ENCODE assay signal across 11 cellular contexts in genomic region chr15:41936155-41936554, GRCh38. TPM values are rescaled to one million over a fixed set of nuclear protein-coding genes. Genes with fewer than 3 reads are reported as not detected.
A peak's percentile ranks its signal among the peaks of the same experiment; 100 is the strongest.
DNase-seq lines count a peak whose midpoint lies in the region; ATAC-seq and TF ChIP-seq lines count a peak whose summit lies in the region.
"Had no signal": no experiment of that assay in that cellular context is flagged by ENCODE, and none has a peak within 500 bp of the region (broad histone marks: within the 10 kb centered on the region; RNA-seq: fewer than 3 reads in every experiment).

No MANE protein-coding gene starts in this region.

- H3K4ac ChIP-seq in mesendoderm (ENCODE audit: low read depth, low read length), result no peak overlapping the region

- no peak for TF ChIP-seq RAD21 in liver (IDR thresholded peaks at IDR 0.05)

- H4K5ac ChIP-seq in mesendoderm (ENCODE audit: low read length), result no peak overlapping the region

- no peak overlapping the region for H3K4me2 ChIP-seq in mesendoderm (ENCODE audit: low read length)
- H3K4me2 ChIP-seq: GM23338 had no signal

- no peak overlapping the region for H3K4me3 Mint-ChIP-seq in activated CD8-positive, alpha-beta T cell treated with anti-CD3 and anti-CD28 coated beads, Interleukin-2, amount 10 ng/mL, durations not matched to agents 7 days and 5 days
- H3K4me3 Mint-ChIP-seq: GM23338 had no signal

- no peak overlapping the region for H2BK15ac ChIP-seq in mesendoderm (replicated peaks; ENCODE audit: low read depth)

- H3K4me3 ChIP-seq in heart left ventricle (peak overlapping the region in 1 of 12 donors; percentile 7), right cardiac atrium (ENCODE audit: low read length) (no peak overlapping the region), liver (ENCODE audit: low read depth in 1 of 3, low read length in 3 of 3) (no peak overlapping the region), subcutaneous abdominal adipose tissue (ENCODE audit: low read depth in 1 of 5, low read length in 5 of 5) (no peak overlapping the region), mesendoderm (ENCODE audit: low read length) (no peak overlapping the region), prostate gland (no peak overlapping the region)
- H3K4me3 ChIP-seq: cardiac muscle cell, GM23338 had no signal

- H3K4me1 Mint-ChIP-seq in activated CD8-positive, alpha-beta T cell treated with anti-CD3 and anti-CD28 coated beads, Interleukin-2, amount 10 ng/mL, durations not matched to agents 7 days and 5 days (ENCODE audit: low read depth), result peaks cover 61% of the 10 kb centered on the region

- POLR2A ChIA-PET in activated CD8-positive, alpha-beta T cell treated with anti-CD3 and anti-CD28 coated beads, Interleukin-2, amount 10 ng/mL, durations not matched to agents 7 days and 5 days (lab: Charles Lee), result interaction anchor here (1.4 to 3.7 kb wide), 2 partner anchors 36 to 41 kb away, joined by 5 to 45 read pairs; partner anchors contain the start of gene EHD4

- H3K27me3 ChIP-seq in heart left ventricle (no peaks in the 10 kb centered on the region), right cardiac atrium (ENCODE audit: control insufficient read depth, insufficient read depth) (no peaks in the 10 kb centered on the region), liver (ENCODE audit: control insufficient read depth in 4 of 4, insufficient read depth in 4 of 4, low read length in 3 of 4) (no peaks in the 10 kb centered on the region), subcutaneous abdominal adipose tissue (ENCODE audit: control insufficient read depth in 5 of 5, insufficient read depth in 4 of 5, low read length in 5 of 5) (no peaks in the 10 kb centered on the region), mesendoderm (ENCODE audit: insufficient read depth, low read length, poor library complexity) (no peaks in the 10 kb centered on the region), prostate gland (replicated peaks; ENCODE audit: insufficient read depth) (no peaks in the 10 kb centered on the region)
- H3K27me3 ChIP-seq: cardiac muscle cell had no signal

- H3K9ac ChIP-seq in liver (ENCODE audit: low read depth in 1 of 2, low read length in 2 of 2) (no peak overlapping the region), subcutaneous abdominal adipose tissue (ENCODE audit: low read length in 5 of 5) (peak overlapping the region in 1 of 5 donors; percentile 26), mesendoderm (ENCODE audit: low read length) (no peak overlapping the region)

- H3K9me3 ChIP-seq in heart left ventricle (no peaks in the 10 kb centered on the region), right cardiac atrium (ENCODE audit: control insufficient read depth, low read length) (no peaks in the 10 kb centered on the region), liver (ENCODE audit: control insufficient read depth in 4 of 4, low read length in 3 of 4) (no peaks in the 10 kb centered on the region), subcutaneous abdominal adipose tissue (ENCODE audit: control insufficient read depth in 5 of 5, low read length in 5 of 5) (no peaks in the 10 kb centered on the region), prostate gland (no peaks in the 10 kb centered on the region)

- H2AK5ac ChIP-seq in mesendoderm (ENCODE audit: low read length), result no peak overlapping the region

- CTCF ChIA-PET in activated CD8-positive, alpha-beta T cell treated with anti-CD3 and anti-CD28 coated beads, Interleukin-2, amount 10 ng/mL, durations not matched to agents 7 days and 5 days (lab: Charles Lee), result interaction anchor here (0.8 to 4.3 kb wide), 14 partner anchors 11 to 351 kb away, joined by 3 to 45 read pairs (median 6); partner anchors contain the start of genes EHD4, JMJD7 and MAPKBP1

- TF ChIP-seq CTCF in heart left ventricle (IDR thresholded peaks at IDR 0.05) (no peak), liver (IDR thresholded peaks at IDR 0.05; ENCODE audit: low read depth, low read length, missing input control) (no peak), prostate gland (IDR thresholded peaks at IDR 0.05) (no peak)

- peaks cover 4% of the 10 kb centered on the region for H3K79me1 ChIP-seq in mesendoderm (ENCODE audit: low read length)

- intact Hi-C loops in heart left ventricle (cut with DNase I), result no loop called here
- intact Hi-C loops in right cardiac atrium (cut with DNase I), result loop anchor here in 1 of 4 donors (5.0 kb wide), 1 partner anchor 36 kb away; the partner anchor contains the start of gene EHD4
- intact Hi-C loops in prostate gland (cut with DNase I), result no loop called here

- WGBS in heart left ventricle, 4 donors, result 86 to 90% (median 87%) methylated on average over 3 of the region's 3 CpGs
- 89% methylated on average over 3 of the region's 3 CpGs for WGBS in right cardiac atrium
- 90% methylated on average over 3 of the region's 3 CpGs for WGBS in liver
- WGBS in mesendoderm (ENCODE audit: extremely low coverage, insufficient coverage, low lambda C conversion rate), result no CpG with 5 or more reads among the region's 3 CpGs
- WGBS in prostate gland, result 90% methylated on average over 3 of the region's 3 CpGs

- H3K56ac ChIP-seq in mesendoderm (ENCODE audit: low read length), result no peak overlapping the region

- H2BK5ac ChIP-seq in mesendoderm (ENCODE audit: low read length), result no peak overlapping the region

- H3K18ac ChIP-seq in mesendoderm (ENCODE audit: low read length), result no peak overlapping the region

- no peak for TF ChIP-seq POLR2A in heart left ventricle (IDR thresholded peaks at IDR 0.05)
- TF ChIP-seq POLR2A in prostate gland (IDR thresholded peaks at IDR 0.05), result no peak

- H3K27me3 Mint-ChIP-seq in activated CD8-positive, alpha-beta T cell treated with anti-CD3 and anti-CD28 coated beads, Interleukin-2, amount 10 ng/mL, durations not matched to agents 7 days and 5 days (ENCODE audit: low read depth), result no peaks in the 10 kb centered on the region

- H2BK120ac ChIP-seq in mesendoderm (ENCODE audit: low read depth, low read length), result no peak overlapping the region

- H4K8ac ChIP-seq in mesendoderm (ENCODE audit: low read depth, low read length), result no peak overlapping the region

- peaks cover 0 to 39% (median 7%) of the 10 kb centered on the region in 9 donors for H3K36me3 ChIP-seq in heart left ventricle
- peaks cover 0 to 10% (median 5%) of the 10 kb centered on the region in 4 donors for H3K36me3 ChIP-seq in liver (ENCODE audit: control insufficient read depth in 4 of 4, insufficient read depth in 3 of 4, low read depth in 1 of 4, low read length in 3 of 4)
- peaks cover 3 to 14% (median 10%) of the 10 kb centered on the region in 5 donors for H3K36me3 ChIP-seq in subcutaneous abdominal adipose tissue (ENCODE audit: control insufficient read depth in 5 of 5, insufficient read depth in 5 of 5, low read length in 5 of 5)
- H3K36me3 ChIP-seq in mesendoderm (ENCODE audit: control insufficient read depth, insufficient read depth, low read length), result no peaks in the 10 kb centered on the region
- no peaks in the 10 kb centered on the region for H3K36me3 ChIP-seq in prostate gland

- no peak for ATAC-seq in heart left ventricle
- no peak for ATAC-seq in right cardiac atrium
- ATAC-seq in activated CD8-positive, alpha-beta T cell treated with anti-CD3 and anti-CD28 coated beads, Interleukin-2, amount 10 ng/mL, durations not matched to agents 7 days and 5 days, result no peak
- ATAC-seq: GM23338 had no signal

- H3K4me1 ChIP-seq in heart left ventricle (peaks cover 24 to 96% (median 78%) of the 10 kb centered on the region in 12 donors), right cardiac atrium (ENCODE audit: control insufficient read depth, insufficient read depth, low read length) (peaks cover 25% of the 10 kb centered on the region), liver (ENCODE audit: control insufficient read depth in 4 of 4, insufficient read depth in 4 of 4, low read length in 3 of 4) (peaks cover 0 to under 1% (median 0%) of the 10 kb centered on the region in 4 donors), subcutaneous abdominal adipose tissue (ENCODE audit: control insufficient read depth in 5 of 5, insufficient read depth in 5 of 5, low read length in 5 of 5) (peaks cover 22 to 77% (median 48%) of the 10 kb centered on the region in 5 donors), mesendoderm (ENCODE audit: control insufficient read depth, low read depth, low read length) (peaks cover 14% of the 10 kb centered on the region), prostate gland (replicated peaks) (no peaks in the 10 kb centered on the region)

- peaks cover 6% of the 10 kb centered on the region for H3K36me3 Mint-ChIP-seq in activated CD8-positive, alpha-beta T cell treated with anti-CD3 and anti-CD28 coated beads, Interleukin-2, amount 10 ng/mL, durations not matched to agents 7 days and 5 days (ENCODE audit: low read depth)

- H3K23ac ChIP-seq in mesendoderm (ENCODE audit: low read length), result no peak overlapping the region

- peak overlapping the region; percentile 95 for H3K27ac Mint-ChIP-seq in activated CD8-positive, alpha-beta T cell treated with anti-CD3 and anti-CD28 coated beads, Interleukin-2, amount 10 ng/mL, durations not matched to agents 7 days and 5 days
- H3K27ac Mint-ChIP-seq: GM23338 had no signal

- no peaks in the 10 kb centered on the region for H3K9me3 Mint-ChIP-seq in activated CD8-positive, alpha-beta T cell treated with anti-CD3 and anti-CD28 coated beads, Interleukin-2, amount 10 ng/mL, durations not matched to agents 7 days and 5 days (ENCODE audit: insufficient read depth)
- H3K9me3 Mint-ChIP-seq: GM23338 had no signal

- no peaks in the 10 kb centered on the region for H3K79me2 ChIP-seq in mesendoderm (ENCODE audit: control insufficient read depth, insufficient read depth, low read length)

- H3K27ac ChIP-seq in heart left ventricle (peak overlapping the region; percentile 9 to 93 (median 72)), right cardiac atrium (ENCODE audit: low read length) (no peak overlapping the region), liver (ENCODE audit: low read depth in 1 of 2, low read length in 2 of 2) (peak overlapping the region; percentile 26 to 42), subcutaneous abdominal adipose tissue (ENCODE audit: low read depth, low read length) (peak overlapping the region; percentile 92), mesendoderm (ENCODE audit: low read depth, low read length) (no peak overlapping the region), prostate gland (no peak overlapping the region)

- no peak for DNase-seq in heart left ventricle
- DNase-seq in right cardiac atrium, result no peak
- no peak for DNase-seq in activated CD8-positive, alpha-beta T cell treated with anti-CD3 and anti-CD28 coated beads, Interleukin-2, amount 10 ng/mL, durations not matched to agents 7 days and 5 days
- no peak for DNase-seq in iPS-NIHi11 (ENCODE audit: low spot score)
- no peak for DNase-seq in mesendoderm
- no peak for DNase-seq in prostate gland (ENCODE audit: low spot score)
- DNase-seq: foreskin fibroblast had no signal

RNA-seq across cellular contexts. Expression of gene EHD4, which starts 36.2 kb away (rescaled TPM):
- total RNA-seq in heart left ventricle (10 to 100 TPM; 28.2 to 70.8 (median 43.9) TPM), right cardiac atrium (10 to 100 TPM; 31.7 to 37.4 (median 35.3) TPM), liver (1 to 10 TPM; 5.1 to 10.0 TPM), prostate gland (10 to 100 TPM; 18.4 to 22.6 TPM)
- polyA plus RNA-seq in heart left ventricle (10 to 100 TPM; 25.6 to 46.5 TPM), right cardiac atrium (26.3 TPM), liver (1 to 10 TPM; 3.3 to 7.3 TPM)
- 1 to 10 TPM; 6.9 to 8.0 TPM for total RNA-seq in activated CD8-positive, alpha-beta T cell treated with anti-CD3 and anti-CD28 coated beads, Interleukin-2, amount 10 ng/mL, durations not matched to agents 7 days and 5 days
- 14.7 TPM for polyA plus RNA-seq in mesendoderm (2013, experiment 1 of 2)
- 14.6 TPM for polyA plus RNA-seq in mesendoderm (2013, experiment 2 of 2)

RNA-seq across cellular contexts. Expression of gene SPTBN5, which starts 42.3 kb away (rescaled TPM):
- total RNA-seq in heart left ventricle, result 1 to 10 TPM in 8 of 9 donors, under 1 TPM in 1; 0.31 to 5.6 (median 1.7) TPM
- polyA plus RNA-seq in heart left ventricle, result 1 to 10 TPM; 1.3 to 3.2 TPM
- 1 to 10 TPM; 1.7 to 4.3 (median 3.8) TPM for total RNA-seq in right cardiac atrium
- polyA plus RNA-seq in right cardiac atrium, result 2.3 TPM
- total RNA-seq in activated CD8-positive, alpha-beta T cell treated with anti-CD3 and anti-CD28 coated beads, Interleukin-2, amount 10 ng/mL, durations not matched to agents 7 days and 5 days, result under 1 TPM; 0.16 to 0.21 TPM
- total RNA-seq in liver, result 1 to 10 TPM in 1 of 2 donors, under 1 TPM in 1; 0.14 to 1.7 TPM
- under 1 TPM; 0.12 to 0.19 TPM for polyA plus RNA-seq in liver
- polyA plus RNA-seq in mesendoderm (2013, experiment 1 of 2), result 0.13 TPM
- 0.15 TPM for polyA plus RNA-seq in mesendoderm (2013, experiment 2 of 2)
- 1 to 10 TPM; 1.2 to 2.2 TPM for total RNA-seq in prostate gland

Comparison
In these comparisons a context has a peak if more than half of its experiments do, and no peak if none do; other contexts are left out.
1. H3K27ac ChIP-seq: peak in heart left ventricle (12 of 12), liver (2 of 2) and subcutaneous abdominal adipose tissue (single experiment); none in right cardiac atrium (single experiment), mesendoderm (single experiment) and prostate gland (0 of 2).